14 cellular contexts compared by ENCODE assay signal in genomic region chr14:51727526-51727925, GRCh38.
DNase-seq lines count a peak whose midpoint lies in the region; ATAC-seq and TF ChIP-seq lines count a peak whose summit lies in the region.
"Had no signal": no experiment of that assay in that cellular context is flagged by ENCODE, and none has a peak within 500 bp of the region (broad histone marks: within the 10 kb centered on the region; RNA-seq: fewer than 3 reads in every experiment).

No MANE protein-coding gene starts in this region.

- peaks cover 16 to 19% of the 10 kb centered on the region in 2 donors for H3K27me3 Mint-ChIP-seq in natural killer cell treated with Interleukin-12 subunit alpha and Interleukin-12 subunit beta and Interleukin-15 and Interleukin-18, amount 100 ng/mL, for 72 hours

- ATAC-seq in GM21390 (IDR thresholded peaks at IDR 0.05; ENCODE audit: unreplicated experiment) = no peak
- no peak for ATAC-seq in natural killer cell treated with Interleukin-12 subunit alpha and Interleukin-12 subunit beta and Interleukin-15 and Interleukin-18, amount 100 ng/mL, for 72 hours
- ATAC-seq: HCT116 had no signal

- H3K4me3 Mint-ChIP-seq in natural killer cell treated with Interleukin-12 subunit alpha and Interleukin-12 subunit beta and Interleukin-15 and Interleukin-18, amount 100 ng/mL, for 72 hours = no peak overlapping the region
- H3K4me3 Mint-ChIP-seq: CD4-positive, CD25-positive, alpha-beta regulatory T cell had no signal

- no peaks in the 10 kb centered on the region for H3K9me3 Mint-ChIP-seq in natural killer cell treated with Interleukin-12 subunit alpha and Interleukin-12 subunit beta and Interleukin-15 and Interleukin-18, amount 100 ng/mL, for 72 hours

- no peak for TF ChIP-seq CTCF in choroid plexus epithelial cell (conservative IDR thresholded peaks at IDR 0.05; ENCODE audit: low read depth, low read length)

- H3K27ac Mint-ChIP-seq in natural killer cell treated with Interleukin-12 subunit alpha and Interleukin-12 subunit beta and Interleukin-15 and Interleukin-18, amount 100 ng/mL, for 72 hours = no peak overlapping the region
- H3K27ac Mint-ChIP-seq: CD4-positive, CD25-positive, alpha-beta regulatory T cell had no signal

- no peak overlapping the region for H3K4me3 ChIP-seq in Jurkat, Clone E6-1 (ENCODE audit: low read length)
- H3K4me3 ChIP-seq in choroid plexus epithelial cell (ENCODE audit: low read depth, low read length) = no peak overlapping the region
- H3K4me3 ChIP-seq: BLaER1 had no signal

- H3K36me3 Mint-ChIP-seq in natural killer cell treated with Interleukin-12 subunit alpha and Interleukin-12 subunit beta and Interleukin-15 and Interleukin-18, amount 100 ng/mL, for 72 hours = no peaks in the 10 kb centered on the region
- H3K36me3 Mint-ChIP-seq: CD4-positive, CD25-positive, alpha-beta regulatory T cell had no signal

- no peaks in the 10 kb centered on the region for H3K4me1 Mint-ChIP-seq in natural killer cell treated with Interleukin-12 subunit alpha and Interleukin-12 subunit beta and Interleukin-15 and Interleukin-18, amount 100 ng/mL, for 72 hours (ENCODE audit: low read depth in 2 of 2)
- H3K4me1 Mint-ChIP-seq: CD4-positive, CD25-positive, alpha-beta regulatory T cell had no signal

- DNase-seq in NOMO-1 treated with DMSO at 0.1 percent for 48 hours (lab: John Stamatoyannopoulos, UW; ENCODE audit: unreplicated experiment) (peak; percentile 19), NOMO-1 treated with dmso at 0.1 percent for 144 hours (lab: John Stamatoyannopoulos, UW; ENCODE audit: unreplicated experiment) (no peak), choroid plexus epithelial cell (ENCODE audit: low read depth) (peak; percentile 64), CD1c-positive myeloid dendritic cell (ENCODE audit: extremely low spot score) (no peak)
- peak; percentile 82 for DNase-seq in Jurkat, Clone E6-1 (ENCODE audit: low read depth, low spot score)
- DNase-seq in natural killer cell treated with Interleukin-12 subunit alpha and Interleukin-12 subunit beta and Interleukin-15 and Interleukin-18, amount 100 ng/mL, for 72 hours (ENCODE audit: low spot score) = no peak
- DNase-seq: 8988T; AML-193; CD4-positive, CD25-positive, alpha-beta regulatory T cell; DMS79; GDM1 had no signal

Comparison
In these comparisons a context has a peak if more than half of its experiments do, and no peak if none do; other contexts are left out.
1. DNase-seq: peak in NOMO-1 treated with DMSO at 0.1 percent for 48 hours (single experiment), Jurkat, Clone E6-1 (single experiment) and choroid plexus epithelial cell (single experiment); none in NOMO-1 treated with dmso at 0.1 percent for 144 hours (single experiment), CD1c-positive myeloid dendritic cell (single experiment) and natural killer cell treated with Interleukin-12 subunit alpha and Interleukin-12 subunit beta and Interleukin-15 and Interleukin-18, amount 100 ng/mL, for 72 hours (single experiment).